ENCODE assay signal across 9 cellular contexts in the genomic region with DNA sequence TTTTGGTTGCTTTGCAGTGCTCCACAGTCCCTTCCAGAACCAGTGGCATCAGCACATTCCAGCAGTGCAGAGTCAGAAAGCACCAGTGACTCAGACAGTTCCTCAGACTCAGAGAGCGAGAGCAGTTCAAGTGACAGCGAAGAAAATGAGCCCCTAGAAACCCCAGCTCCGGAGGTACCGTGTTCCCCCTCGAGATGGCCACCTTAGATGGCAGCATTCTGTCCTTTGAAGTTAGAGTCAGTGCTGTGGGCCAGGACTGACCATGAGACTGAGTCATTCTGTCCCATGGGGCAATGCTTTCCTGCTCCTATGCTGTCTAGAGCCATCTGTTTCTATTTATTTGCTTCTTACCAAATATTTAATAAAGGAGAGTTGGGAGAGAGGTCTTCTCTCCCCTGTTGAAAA.
DNase-seq lines count a peak whose midpoint lies in the region; ATAC-seq and TF ChIP-seq lines count a peak whose summit lies in the region.
"Had no signal": no experiment of that assay in that cellular context is flagged by ENCODE, and none has a peak within 500 bp of the region (broad histone marks: within the 10 kb centered on the region; RNA-seq: fewer than 3 reads in every experiment).

No MANE protein-coding gene starts in this region.

- CTCF ChIA-PET in AG04450 (lab: Charles Lee): interaction anchor here (1.1 kb wide), 1 partner anchor 610 kb away, joined by 3 read pairs; no protein-coding TSS in a partner anchor

- intact Hi-C loops in mucosa of descending colon (cut with DNase I, micrococcal nuclease): no loop called here

- DNase-seq in AG04450 (ENCODE audit: low read depth, low spot score): no peak
- peak; percentile 87 for DNase-seq in LHCN-M2 (ENCODE audit: low read depth)
- DNase-seq in coronary artery (ENCODE audit: low spot score): peak; percentile 77
- DNase-seq in mucosa of descending colon: no peak
- no peak for DNase-seq in NCI-H1417 treated with DMSO at 0.1 percent for 48 hours (lab: John Stamatoyannopoulos, UW)
- DNase-seq in activated effector memory CD4-positive, alpha-beta T cell treated with Interleukin-2 at 50 U/mL for 16 hours: no peak
- DNase-seq: GDM1 had no signal

- POLR2A ChIA-PET in AG04450 (lab: Yijun Ruan, JAX): interaction anchor here (1.6 kb wide), 1 partner anchor 11 kb away, joined by 3 read pairs; no protein-coding TSS in a partner anchor

- peaks cover 9% of the 10 kb centered on the region for H3K36me3 ChIP-seq in mucosa of descending colon (ENCODE audit: low read depth)

- no peaks in the 10 kb centered on the region for H3K27me3 ChIP-seq in AG04450 (ENCODE audit: control insufficient read depth, insufficient read depth, low read length)

- H3K4me3 ChIP-seq in AG04450 (ENCODE audit: low read depth, low read length): peak overlapping the region; percentile 21
- H3K4me3 ChIP-seq in coronary artery: peak overlapping the region; percentile 31
- H3K4me3 ChIP-seq in mucosa of descending colon: no peak overlapping the region

- ATAC-seq in mucosa of descending colon: peak; percentile 50
- no peak for ATAC-seq in HG03342 (IDR thresholded peaks at IDR 0.05; ENCODE audit: unreplicated experiment)
- no peak for ATAC-seq in HG03139 (IDR thresholded peaks at IDR 0.05; ENCODE audit: unreplicated experiment)

- peak overlapping the region; percentile 74 for H3K27ac ChIP-seq in AG04450 (ENCODE audit: low read depth, low read length)
- peak overlapping the region; percentile 71 to 89 for H3K27ac ChIP-seq in coronary artery

- no peak for TF ChIP-seq CTCF in AG04450 (IDR thresholded peaks at IDR 0.05; ENCODE audit: low read depth, low read length)
- TF ChIP-seq CTCF in coronary artery (IDR thresholded peaks at IDR 0.05): no peak
- TF ChIP-seq CTCF in mucosa of descending colon (IDR thresholded peaks at IDR 0.05): no peak

- no peaks in the 10 kb centered on the region for H3K9me3 ChIP-seq in AG04450 (ENCODE audit: control insufficient read depth, insufficient read depth, low read length)
- H3K9me3 ChIP-seq in mucosa of descending colon: no peaks in the 10 kb centered on the region

- peaks cover 12% of the 10 kb centered on the region for H3K4me1 ChIP-seq in mucosa of descending colon (ENCODE audit: low read depth)

Comparison
In these comparisons a context has a peak if more than half of its experiments do, and no peak if none do; other contexts are left out.
1. DNase-seq: peak in LHCN-M2 (single experiment) and coronary artery (single experiment); none in AG04450 (single experiment), mucosa of descending colon (0 of 3), NCI-H1417 treated with DMSO at 0.1 percent for 48 hours (single experiment) and activated effector memory CD4-positive, alpha-beta T cell treated with Interleukin-2 at 50 U/mL for 16 hours (single experiment).